13 cellular contexts compared by ENCODE assay signal in the genomic region with DNA sequence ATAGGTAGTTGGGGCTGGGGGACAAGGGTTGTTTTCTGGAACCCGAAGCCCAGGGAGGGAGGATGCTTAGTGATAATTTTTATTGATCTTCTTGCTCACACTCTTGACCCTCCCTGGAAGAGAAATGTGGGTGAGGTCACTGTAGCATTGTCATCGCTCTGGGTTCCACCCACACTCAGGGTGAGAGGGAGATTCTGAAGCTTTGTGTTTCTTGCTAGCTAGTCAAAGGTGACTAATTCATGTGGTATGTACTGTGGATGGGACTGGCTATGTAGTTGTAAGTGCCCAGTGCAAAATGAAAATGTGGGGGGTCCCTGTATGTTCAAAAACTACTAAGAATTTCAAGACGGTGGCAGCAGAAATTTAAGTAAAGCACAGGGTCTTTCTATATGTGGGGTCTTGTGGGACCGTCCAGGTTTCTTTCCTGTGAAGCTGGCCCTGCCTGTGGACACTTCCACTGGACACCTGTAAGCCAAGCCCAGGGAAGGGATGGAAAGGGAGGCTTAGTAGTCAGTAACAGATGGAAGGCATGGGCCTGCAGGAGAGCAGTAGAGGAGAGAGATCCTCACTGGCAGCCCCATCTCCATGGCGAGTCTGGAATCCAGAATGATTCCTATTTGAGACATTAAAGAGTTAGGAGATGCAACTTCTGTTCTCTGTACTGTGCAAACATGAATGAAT. TPM values are rescaled to one million over a fixed set of nuclear protein-coding genes. Genes with fewer than 3 reads are reported as not detected.
DNase-seq lines count a peak whose midpoint lies in the region; ATAC-seq and TF ChIP-seq lines count a peak whose summit lies in the region.
"Had no signal": no experiment of that assay in that cellular context is flagged by ENCODE, and none has a peak within 500 bp of the region (broad histone marks: within the 10 kb centered on the region; RNA-seq: fewer than 3 reads in every experiment).

No MANE protein-coding gene starts in this region.

- no peak overlapping the region for H3K27ac Mint-ChIP-seq in activated T-helper 17 cell treated with anti-CD3 and anti-CD28 coated beads, Interleukin-2, amount 50 U/mL, for 72 hours
- H3K27ac Mint-ChIP-seq in activated naive CD4-positive, alpha-beta T cell treated with anti-CD3 and anti-CD28 coated beads for 36 hours, result no peak overlapping the region

- no peak overlapping the region for H3K4me3 ChIP-seq in iPS DF 6.9 (ENCODE audit: low read length)
- H3K4me3 ChIP-seq: BLaER1 treated with 17β-estradiol and CSF1 and Interleukin-3, amounts not matched to agents 10 nM and 100 nM; right lobe of liver had no signal

- WGBS in iPS DF 6.9 (ENCODE audit: insufficient coverage, insufficient read length), result no CpG with 5 or more reads among the region's 5 CpGs

- H3K36me3 Mint-ChIP-seq in activated T-helper 17 cell treated with anti-CD3 and anti-CD28 coated beads, Interleukin-2, amount 50 U/mL, for 72 hours (ENCODE audit: low read depth), result no peaks in the 10 kb centered on the region
- H3K36me3 Mint-ChIP-seq in activated naive CD4-positive, alpha-beta T cell treated with anti-CD3 and anti-CD28 coated beads for 36 hours (ENCODE audit: low read depth), result no peaks in the 10 kb centered on the region

- H3K27ac ChIP-seq in iPS DF 6.9 (ENCODE audit: low read length), result peak overlapping the region; percentile 20
- H3K27ac ChIP-seq: BLaER1 treated with 17β-estradiol and CSF1 and Interleukin-3, amounts not matched to agents 10 nM and 100 nM; right lobe of liver had no signal

- H3K9me3 Mint-ChIP-seq in activated T-helper 17 cell treated with anti-CD3 and anti-CD28 coated beads, Interleukin-2, amount 50 U/mL, for 72 hours, result no peaks in the 10 kb centered on the region
- H3K9me3 Mint-ChIP-seq in activated naive CD4-positive, alpha-beta T cell treated with anti-CD3 and anti-CD28 coated beads for 36 hours, result no peaks in the 10 kb centered on the region

- 0 out of 2 replicates have a peak, but pooled peaks cover 2% of the 10 kb centered on the region for H3K4me1 ChIP-seq in iPS DF 6.9 (ENCODE audit: control insufficient read depth, insufficient read depth, low read length)
- H3K4me1 ChIP-seq: right lobe of liver had no signal

- CTCF ChIA-PET in activated naive CD4-positive, alpha-beta T cell treated with anti-CD3 and anti-CD28 coated beads for 36 hours (lab: Charles Lee), result interaction anchor here (0.6 to 0.7 kb wide), 2 partner anchors 164 to 495 kb away, joined by 4 read pairs; no protein-coding TSS in a partner anchor

- H3K9me3 ChIP-seq in iPS DF 6.9 (ENCODE audit: control insufficient read depth, insufficient read depth, low read length), result no peaks in the 10 kb centered on the region
- H3K9me3 ChIP-seq: right lobe of liver had no signal

- peaks cover 18% of the 10 kb centered on the region for H3K27me3 Mint-ChIP-seq in activated T-helper 17 cell treated with anti-CD3 and anti-CD28 coated beads, Interleukin-2, amount 50 U/mL, for 72 hours
- H3K27me3 Mint-ChIP-seq in activated naive CD4-positive, alpha-beta T cell treated with anti-CD3 and anti-CD28 coated beads for 36 hours (ENCODE audit: low read depth), result peaks cover 8% of the 10 kb centered on the region

- H3K27me3 ChIP-seq in iPS DF 6.9 (ENCODE audit: control insufficient read depth, insufficient read depth, low read length), result no peaks in the 10 kb centered on the region
- H3K27me3 ChIP-seq: BLaER1 treated with 17β-estradiol and CSF1 and Interleukin-3, amounts not matched to agents 10 nM and 100 nM; right lobe of liver had no signal

- DNase-seq in 8988T (peak; percentile 45), HCEC 1CT (peak; percentile 85), iPS DF 6.9 (ENCODE audit: low read depth, low spot score) (no peak), NAMALWA (ENCODE audit: low spot score) (no peak)
- DNase-seq in activated naive CD4-positive, alpha-beta T cell treated with anti-CD3 and anti-CD28 coated beads for 36 hours, result no peak
- DNase-seq: activated naive CD4-positive, alpha-beta T cell treated with Interleukin-2 at 50 U/mL for 16 hours; hippocampal formation; NCI-H2029 treated with DMSO at 0.1 percent for 48 hours; right lobe of liver had no signal

- peak; percentile 65 for ATAC-seq in activated T-helper 17 cell treated with anti-CD3 and anti-CD28 coated beads, Interleukin-2, amount 50 U/mL, for 72 hours (replicated peaks)
- no peak for ATAC-seq in GM18505 (IDR thresholded peaks at IDR 0.05; ENCODE audit: unreplicated experiment)
- ATAC-seq in GM18502 (IDR thresholded peaks at IDR 0.05; ENCODE audit: poor library complexity, unreplicated experiment), result no peak

- H3K36me3 ChIP-seq in iPS DF 6.9 (ENCODE audit: control insufficient read depth, insufficient read depth, low read length), result no peaks in the 10 kb centered on the region
- H3K36me3 ChIP-seq: BLaER1 treated with 17β-estradiol and CSF1 and Interleukin-3, amounts not matched to agents 10 nM and 100 nM; right lobe of liver had no signal

- no peak overlapping the region for H3K4me3 Mint-ChIP-seq in activated T-helper 17 cell treated with anti-CD3 and anti-CD28 coated beads, Interleukin-2, amount 50 U/mL, for 72 hours
- no peak overlapping the region for H3K4me3 Mint-ChIP-seq in activated naive CD4-positive, alpha-beta T cell treated with anti-CD3 and anti-CD28 coated beads for 36 hours

- TF ChIP-seq POLR2A in GM18505 (IDR thresholded peaks at IDR 0.05; ENCODE audit: borderline replicate concordance, extremely low read depth, insufficient read depth, insufficient read length), result no peak

- H3K4me1 Mint-ChIP-seq in activated T-helper 17 cell treated with anti-CD3 and anti-CD28 coated beads, Interleukin-2, amount 50 U/mL, for 72 hours, result no peaks in the 10 kb centered on the region
- no peaks in the 10 kb centered on the region for H3K4me1 Mint-ChIP-seq in activated naive CD4-positive, alpha-beta T cell treated with anti-CD3 and anti-CD28 coated beads for 36 hours (ENCODE audit: low read depth)

- intact Hi-C loops in activated naive CD4-positive, alpha-beta T cell treated with anti-CD3 and anti-CD28 coated beads for 36 hours (cut with micrococcal nuclease), result no loop called here

RNA-seq across cellular contexts. Expression of gene TSN, which starts 35.0 kb away (rescaled TPM):
- total RNA-seq in activated T-helper 17 cell treated with anti-CD3 and anti-CD28 coated beads, Interleukin-2, amount 50 U/mL, for 72 hours, result 10 to 100 TPM; 33.7 to 80.7 TPM
- 10 to 100 TPM; 49.8 to 52.6 TPM for total RNA-seq in activated naive CD4-positive, alpha-beta T cell treated with anti-CD3 and anti-CD28 coated beads for 36 hours

RNA-seq across cellular contexts. Expression of gene NIFK, which starts 53.7 kb away (rescaled TPM):
- total RNA-seq in activated T-helper 17 cell treated with anti-CD3 and anti-CD28 coated beads, Interleukin-2, amount 50 U/mL, for 72 hours, result 100 to 1,000 TPM; 103 to 146 TPM
- 100 to 1,000 TPM; 112 to 117 TPM for total RNA-seq in activated naive CD4-positive, alpha-beta T cell treated with anti-CD3 and anti-CD28 coated beads for 36 hours

Comparison
In these comparisons a context has a peak if more than half of its experiments do, and no peak if none do; other contexts are left out.
1. DNase-seq: peak in 8988T (single experiment) and HCEC 1CT (single experiment); none in iPS DF 6.9 (single experiment), NAMALWA (single experiment) and activated naive CD4-positive, alpha-beta T cell treated with anti-CD3 and anti-CD28 coated beads for 36 hours (single experiment).